ENCODE assay signal across 1 cellular context in the genomic region with DNA sequence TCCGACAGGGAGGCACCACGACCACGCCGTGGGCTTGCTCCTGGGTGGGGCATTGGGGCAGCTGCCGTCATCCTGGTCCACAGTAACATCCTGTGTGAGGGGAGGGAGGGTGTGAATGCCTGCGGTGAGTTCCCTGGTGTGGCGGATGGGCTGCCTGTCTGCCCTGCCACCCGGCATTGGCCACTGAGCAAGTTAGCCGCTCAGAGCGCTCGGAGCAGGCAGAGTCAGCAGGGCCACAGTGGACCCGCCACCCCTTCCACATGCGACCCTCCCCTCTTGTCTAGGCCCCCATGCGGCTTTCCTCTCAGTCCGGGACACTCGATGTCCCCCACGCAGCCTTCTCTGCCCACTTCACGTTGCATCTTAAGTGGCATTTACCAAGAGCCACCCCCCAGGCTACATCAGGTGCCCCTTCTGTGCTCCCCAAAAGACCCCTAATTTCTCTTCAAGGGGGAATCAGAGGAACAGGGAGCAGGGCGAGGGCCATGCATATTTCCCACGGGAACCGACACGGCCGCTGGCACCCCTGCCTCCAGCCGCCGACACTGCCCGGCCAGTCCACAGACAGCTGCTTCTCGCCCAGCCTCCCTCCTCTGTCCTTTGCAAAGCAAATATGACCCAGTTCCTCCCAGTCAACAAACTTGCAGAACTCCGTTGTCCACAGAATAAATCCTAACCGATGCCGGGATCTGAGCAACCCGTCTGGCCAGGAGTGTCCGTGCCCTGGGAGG.
TF ChIP-seq lines count a peak whose summit lies in the region.

No MANE protein-coding gene starts in this region.

TF ChIP-seq in GM23338, 12 proteins besides CTCF, POLR2A, EP300 and RAD21:
- TF ChIP-seq, protein P1, sequence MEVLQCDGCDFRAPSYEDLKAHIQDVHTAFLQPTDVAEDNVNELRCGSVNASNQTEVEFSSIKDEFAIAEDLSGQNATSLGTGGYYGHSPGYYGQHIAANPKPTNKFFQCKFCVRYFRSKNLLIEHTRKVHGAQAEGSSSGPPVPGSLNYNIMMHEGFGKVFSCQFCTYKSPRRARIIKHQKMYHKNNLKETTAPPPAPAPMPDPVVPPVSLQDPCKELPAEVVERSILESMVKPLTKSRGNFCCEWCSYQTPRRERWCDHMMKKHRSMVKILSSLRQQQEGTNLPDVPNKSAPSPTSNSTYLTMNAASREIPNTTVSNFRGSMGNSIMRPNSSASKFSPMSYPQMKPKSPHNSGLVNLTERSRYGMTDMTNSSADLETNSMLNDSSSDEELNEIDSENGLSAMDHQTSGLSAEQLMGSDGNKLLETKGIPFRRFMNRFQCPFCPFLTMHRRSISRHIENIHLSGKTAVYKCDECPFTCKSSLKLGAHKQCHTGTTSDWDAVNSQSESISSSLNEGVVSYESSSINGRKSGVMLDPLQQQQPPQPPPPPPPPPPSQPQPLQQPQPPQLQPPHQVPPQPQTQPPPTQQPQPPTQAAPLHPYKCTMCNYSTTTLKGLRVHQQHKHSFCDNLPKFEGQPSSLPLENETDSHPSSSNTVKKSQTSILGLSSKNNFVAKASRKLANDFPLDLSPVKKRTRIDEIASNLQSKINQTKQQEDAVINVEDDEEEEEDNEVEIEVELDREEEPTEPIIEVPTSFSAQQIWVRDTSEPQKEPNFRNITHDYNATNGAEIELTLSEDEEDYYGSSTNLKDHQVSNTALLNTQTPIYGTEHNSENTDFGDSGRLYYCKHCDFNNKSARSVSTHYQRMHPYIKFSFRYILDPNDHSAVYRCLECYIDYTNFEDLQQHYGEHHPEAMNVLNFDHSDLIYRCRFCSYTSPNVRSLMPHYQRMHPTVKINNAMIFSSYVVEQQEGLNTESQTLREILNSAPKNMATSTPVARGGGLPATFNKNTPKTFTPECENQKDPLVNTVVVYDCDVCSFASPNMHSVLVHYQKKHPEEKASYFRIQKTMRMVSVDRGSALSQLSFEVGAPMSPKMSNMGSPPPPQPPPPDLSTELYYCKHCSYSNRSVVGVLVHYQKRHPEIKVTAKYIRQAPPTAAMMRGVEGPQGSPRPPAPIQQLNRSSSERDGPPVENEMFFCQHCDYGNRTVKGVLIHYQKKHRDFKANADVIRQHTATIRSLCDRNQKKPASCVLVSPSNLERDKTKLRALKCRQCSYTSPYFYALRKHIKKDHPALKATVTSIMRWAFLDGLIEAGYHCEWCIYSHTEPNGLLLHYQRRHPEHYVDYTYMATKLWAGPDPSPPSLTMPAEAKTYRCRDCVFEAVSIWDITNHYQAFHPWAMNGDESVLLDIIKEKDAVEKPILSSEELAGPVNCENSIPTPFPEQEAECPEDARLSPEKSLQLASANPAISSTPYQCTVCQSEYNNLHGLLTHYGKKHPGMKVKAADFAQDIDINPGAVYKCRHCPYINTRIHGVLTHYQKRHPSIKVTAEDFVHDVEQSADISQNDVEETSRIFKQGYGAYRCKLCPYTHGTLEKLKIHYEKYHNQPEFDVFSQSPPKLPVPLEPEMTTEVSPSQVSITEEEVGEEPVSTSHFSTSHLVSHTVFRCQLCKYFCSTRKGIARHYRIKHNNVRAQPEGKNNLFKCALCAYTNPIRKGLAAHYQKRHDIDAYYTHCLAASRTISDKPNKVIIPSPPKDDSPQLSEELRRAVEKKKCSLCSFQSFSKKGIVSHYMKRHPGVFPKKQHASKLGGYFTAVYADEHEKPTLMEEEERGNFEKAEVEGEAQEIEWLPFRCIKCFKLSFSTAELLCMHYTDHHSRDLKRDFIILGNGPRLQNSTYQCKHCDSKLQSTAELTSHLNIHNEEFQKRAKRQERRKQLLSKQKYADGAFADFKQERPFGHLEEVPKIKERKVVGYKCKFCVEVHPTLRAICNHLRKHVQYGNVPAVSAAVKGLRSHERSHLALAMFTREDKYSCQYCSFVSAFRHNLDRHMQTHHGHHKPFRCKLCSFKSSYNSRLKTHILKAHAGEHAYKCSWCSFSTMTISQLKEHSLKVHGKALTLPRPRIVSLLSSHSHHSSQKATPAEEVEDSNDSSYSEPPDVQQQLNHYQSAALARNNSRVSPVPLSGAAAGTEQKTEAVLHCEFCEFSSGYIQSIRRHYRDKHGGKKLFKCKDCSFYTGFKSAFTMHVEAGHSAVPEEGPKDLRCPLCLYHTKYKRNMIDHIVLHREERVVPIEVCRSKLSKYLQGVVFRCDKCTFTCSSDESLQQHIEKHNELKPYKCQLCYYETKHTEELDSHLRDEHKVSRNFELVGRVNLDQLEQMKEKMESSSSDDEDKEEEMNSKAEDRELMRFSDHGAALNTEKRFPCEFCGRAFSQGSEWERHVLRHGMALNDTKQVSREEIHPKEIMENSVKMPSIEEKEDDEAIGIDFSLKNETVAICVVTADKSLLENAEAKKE (CRISPR knock-in tag; IDR thresholded peaks at IDR 0.05): no peak
- TF ChIP-seq ZNF114 (CRISPR knock-in tag; IDR thresholded peaks at IDR 0.05) (no peak), EZH2phosphoT487 (IDR thresholded peaks at IDR 0.05; ENCODE audit: unreplicated experiment) (no peak)
